ENCODE assay signal across 1 cellular context in the genomic region with DNA sequence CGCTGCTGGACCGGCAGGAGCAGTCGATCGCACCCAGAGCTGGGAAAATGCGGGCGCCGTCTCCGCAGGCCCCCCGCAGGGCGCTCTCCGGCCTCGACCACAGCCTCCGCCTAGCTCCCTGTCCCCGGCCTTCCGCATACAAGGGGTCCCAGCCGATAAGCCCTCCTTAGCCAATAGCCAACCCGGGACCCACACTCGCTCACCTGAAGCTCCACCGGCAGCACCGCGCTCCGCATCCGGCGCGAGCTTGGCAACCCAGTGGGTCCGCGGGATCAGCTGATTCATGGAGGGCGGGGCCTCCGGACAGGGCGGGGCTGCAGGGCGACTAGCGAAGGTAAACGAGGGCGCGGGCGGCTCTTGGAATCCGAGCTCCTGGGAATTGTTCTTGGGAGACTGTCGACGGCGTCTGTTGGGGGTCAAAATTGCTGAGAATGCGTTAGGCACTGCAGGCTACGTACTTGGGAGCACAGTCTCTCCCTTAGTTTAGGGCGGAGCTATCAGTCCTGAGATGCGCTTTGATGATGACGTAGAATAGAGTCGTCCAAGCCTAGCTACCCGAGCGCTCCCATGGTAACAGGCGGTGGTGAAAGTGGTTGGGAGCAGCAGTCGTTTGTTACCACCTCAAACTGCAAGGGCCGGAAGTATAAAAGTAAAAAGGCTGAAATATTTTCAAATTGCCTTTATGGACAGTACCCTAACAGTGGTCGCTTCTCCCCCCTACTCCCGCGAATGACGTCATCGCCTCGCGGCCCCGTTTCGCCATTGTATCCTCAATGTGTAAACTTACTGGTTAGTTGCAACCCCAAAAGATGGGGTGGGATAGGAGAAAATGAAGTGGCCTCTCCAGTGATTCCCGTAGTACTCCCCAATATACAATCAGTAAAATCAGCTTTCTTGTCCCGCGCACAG.
A peak's percentile ranks its signal among the peaks of the same experiment; 100 is the strongest.
TF ChIP-seq lines count a peak whose summit lies in the region.

Gene ALS2 (minus strand): TSS at position 260 of the 909 bp plus-strand sequence. CDS start 12,048 bp downstream, outside the sequence.

TF ChIP-seq in HepG2, 621 proteins besides CTCF, POLR2A, EP300 and RAD21 (continued from another document and continues in another):
- TF ChIP-seq, protein P1, sequence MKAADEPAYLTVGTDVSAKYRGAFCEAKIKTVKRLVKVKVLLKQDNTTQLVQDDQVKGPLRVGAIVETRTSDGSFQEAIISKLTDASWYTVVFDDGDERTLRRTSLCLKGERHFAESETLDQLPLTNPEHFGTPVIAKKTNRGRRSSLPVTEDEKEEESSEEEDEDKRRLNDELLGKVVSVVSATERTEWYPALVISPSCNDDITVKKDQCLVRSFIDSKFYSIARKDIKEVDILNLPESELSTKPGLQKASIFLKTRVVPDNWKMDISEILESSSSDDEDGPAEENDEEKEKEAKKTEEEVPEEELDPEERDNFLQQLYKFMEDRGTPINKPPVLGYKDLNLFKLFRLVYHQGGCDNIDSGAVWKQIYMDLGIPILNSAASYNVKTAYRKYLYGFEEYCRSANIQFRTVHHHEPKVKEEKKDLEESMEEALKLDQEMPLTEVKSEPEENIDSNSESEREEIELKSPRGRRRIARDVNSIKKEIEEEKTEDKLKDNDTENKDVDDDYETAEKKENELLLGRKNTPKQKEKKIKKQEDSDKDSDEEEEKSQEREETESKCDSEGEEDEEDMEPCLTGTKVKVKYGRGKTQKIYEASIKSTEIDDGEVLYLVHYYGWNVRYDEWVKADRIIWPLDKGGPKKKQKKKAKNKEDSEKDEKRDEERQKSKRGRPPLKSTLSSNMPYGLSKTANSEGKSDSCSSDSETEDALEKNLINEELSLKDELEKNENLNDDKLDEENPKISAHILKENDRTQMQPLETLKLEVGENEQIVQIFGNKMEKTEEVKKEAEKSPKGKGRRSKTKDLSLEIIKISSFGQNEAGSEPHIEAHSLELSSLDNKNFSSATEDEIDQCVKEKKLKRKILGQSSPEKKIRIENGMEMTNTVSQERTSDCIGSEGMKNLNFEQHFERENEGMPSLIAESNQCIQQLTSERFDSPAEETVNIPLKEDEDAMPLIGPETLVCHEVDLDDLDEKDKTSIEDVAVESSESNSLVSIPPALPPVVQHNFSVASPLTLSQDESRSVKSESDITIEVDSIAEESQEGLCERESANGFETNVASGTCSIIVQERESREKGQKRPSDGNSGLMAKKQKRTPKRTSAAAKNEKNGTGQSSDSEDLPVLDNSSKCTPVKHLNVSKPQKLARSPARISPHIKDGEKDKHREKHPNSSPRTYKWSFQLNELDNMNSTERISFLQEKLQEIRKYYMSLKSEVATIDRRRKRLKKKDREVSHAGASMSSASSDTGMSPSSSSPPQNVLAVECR (CRISPR knock-in tag; IDR thresholded peaks at IDR 0.05; ENCODE audit: borderline replicate concordance), result peak; percentile 95
- TF ChIP-seq IKZF4 (CRISPR knock-in tag; IDR thresholded peaks at IDR 0.05; ENCODE audit: borderline replicate concordance, low read depth, not compliant biosample characterization) (peak; percentile 79), HOXD1 (CRISPR knock-in tag; IDR thresholded peaks at IDR 0.05) (peak; percentile 71; the same call in 1 of the 2 replicates), ZMYM2 (CRISPR knock-in tag; IDR thresholded peaks at IDR 0.05) (no peak), NCOA1 (CRISPR knock-in tag; IDR thresholded peaks at IDR 0.05) (peak; percentile 80; the same call in 1 of the 2 replicates), SMAD1 (CRISPR knock-in tag; IDR thresholded peaks at IDR 0.05; ENCODE audit: borderline replicate concordance, low read depth) (no peak), ARNT (IDR thresholded peaks at IDR 0.05) (no peak), ZNF3 (CRISPR knock-in tag; IDR thresholded peaks at IDR 0.05) (no peak), ETV6 (CRISPR knock-in tag; conservative IDR thresholded peaks at IDR 0.05) (no peak), ZNF382 (CRISPR knock-in tag; IDR thresholded peaks at IDR 0.05; ENCODE audit: borderline replicate concordance) (no peak), ZNF773 (CRISPR knock-in tag; IDR thresholded peaks at IDR 0.05; ENCODE audit: borderline replicate concordance) (0 out of 2 replicates have a peak, but pooled peaks have one; percentile 19), GLMP (CRISPR knock-in tag; IDR thresholded peaks at IDR 0.05; ENCODE audit: borderline replicate concordance) (no peak), SNAI1 (CRISPR knock-in tag; IDR thresholded peaks at IDR 0.05; ENCODE audit: borderline replicate concordance) (peak; percentile 77; the same call in 1 of the 2 replicates), ZNF770 (CRISPR knock-in tag; IDR thresholded peaks at IDR 0.05) (peak; percentile 79), KDM5A (IDR thresholded peaks at IDR 0.05; ENCODE audit: borderline replicate concordance, low read length) (peak; percentile 83), PCBP1 (IDR thresholded peaks at IDR 0.05; ENCODE audit: borderline replicate concordance, low read depth, low read length) (no peak; the same call in 1 of the 2 replicates), MTA1 (CRISPR knock-in tag; IDR thresholded peaks at IDR 0.05; ENCODE audit: borderline replicate concordance) (peak; percentile 94), ZNF777 (CRISPR knock-in tag; IDR thresholded peaks at IDR 0.05) (peak; percentile 47), NR3C1 (CRISPR knock-in tag; IDR thresholded peaks at IDR 0.05) (no peak), TBP (CRISPR knock-in tag; IDR thresholded peaks at IDR 0.05) (no peak), ZC3H13 (CRISPR knock-in tag; IDR thresholded peaks at IDR 0.05) (peak; percentile 26; the same call in 1 of the 2 replicates), PHF8 (CRISPR knock-in tag; IDR thresholded peaks at IDR 0.05) (peak; percentile 93), ISL2 (CRISPR knock-in tag; IDR thresholded peaks at IDR 0.05) (peak; percentile 66), ZSCAN22 (CRISPR knock-in tag; IDR thresholded peaks at IDR 0.05) (no peak; the same call in 1 of the 2 replicates), HHEX (CRISPR knock-in tag; IDR thresholded peaks at IDR 0.05) (0 out of 2 replicates have a peak, but pooled peaks have one; percentile 53), KDM5B (CRISPR knock-in tag; IDR thresholded peaks at IDR 0.05; ENCODE audit: borderline replicate concordance) (peak; percentile 80; the same call in 1 of the 2 replicates), ZNF660 (CRISPR knock-in tag; IDR thresholded peaks at IDR 0.05; ENCODE audit: borderline replicate concordance, low read depth) (no peak), RARA (CRISPR knock-in tag; IDR thresholded peaks at IDR 0.05) (peak; percentile 32; the same call in 1 of the 2 replicates), NFE2L2 (IDR thresholded peaks at IDR 0.05; ENCODE audit: low read length) (no peak), HES4 (CRISPR knock-in tag; IDR thresholded peaks at IDR 0.05; ENCODE audit: borderline replicate concordance) (peak; percentile 79; the same call in 1 of the 2 replicates), SOX13 (IDR thresholded peaks at IDR 0.05) (no peak), SOX13 (CRISPR knock-in tag; conservative IDR thresholded peaks at IDR 0.05 in 1 of 2, IDR thresholded peaks at IDR 0.05 in 1 of 2) (peak in 1 of 2 experiments; percentile 74; a peak in 2 of 4 replicates), SRSF4 (IDR thresholded peaks at IDR 0.05; ENCODE audit: low read depth, low read length, poor library complexity, severe bottlenecking) (no peak), PATZ1 (CRISPR knock-in tag; IDR thresholded peaks at IDR 0.05) (peak; percentile 75), PCBP2 (optimal IDR thresholded peaks at IDR 0.05; ENCODE audit: low read depth, low read length, poor library complexity, severe bottlenecking) (no peak), RARG (CRISPR knock-in tag; IDR thresholded peaks at IDR 0.05; ENCODE audit: low read depth) (0 out of 2 replicates have a peak, but pooled peaks have one; percentile 48), ZNF605 (CRISPR knock-in tag; IDR thresholded peaks at IDR 0.05) (peak; percentile 73; the same call in 1 of the 2 replicates), ELF3 (CRISPR knock-in tag; IDR thresholded peaks at IDR 0.05) (peak; percentile 76; the same call in 1 of the 2 replicates), ZFP36L2 (CRISPR knock-in tag; IDR thresholded peaks at IDR 0.05) (no peak)
- TF ChIP-seq, protein P2, sequence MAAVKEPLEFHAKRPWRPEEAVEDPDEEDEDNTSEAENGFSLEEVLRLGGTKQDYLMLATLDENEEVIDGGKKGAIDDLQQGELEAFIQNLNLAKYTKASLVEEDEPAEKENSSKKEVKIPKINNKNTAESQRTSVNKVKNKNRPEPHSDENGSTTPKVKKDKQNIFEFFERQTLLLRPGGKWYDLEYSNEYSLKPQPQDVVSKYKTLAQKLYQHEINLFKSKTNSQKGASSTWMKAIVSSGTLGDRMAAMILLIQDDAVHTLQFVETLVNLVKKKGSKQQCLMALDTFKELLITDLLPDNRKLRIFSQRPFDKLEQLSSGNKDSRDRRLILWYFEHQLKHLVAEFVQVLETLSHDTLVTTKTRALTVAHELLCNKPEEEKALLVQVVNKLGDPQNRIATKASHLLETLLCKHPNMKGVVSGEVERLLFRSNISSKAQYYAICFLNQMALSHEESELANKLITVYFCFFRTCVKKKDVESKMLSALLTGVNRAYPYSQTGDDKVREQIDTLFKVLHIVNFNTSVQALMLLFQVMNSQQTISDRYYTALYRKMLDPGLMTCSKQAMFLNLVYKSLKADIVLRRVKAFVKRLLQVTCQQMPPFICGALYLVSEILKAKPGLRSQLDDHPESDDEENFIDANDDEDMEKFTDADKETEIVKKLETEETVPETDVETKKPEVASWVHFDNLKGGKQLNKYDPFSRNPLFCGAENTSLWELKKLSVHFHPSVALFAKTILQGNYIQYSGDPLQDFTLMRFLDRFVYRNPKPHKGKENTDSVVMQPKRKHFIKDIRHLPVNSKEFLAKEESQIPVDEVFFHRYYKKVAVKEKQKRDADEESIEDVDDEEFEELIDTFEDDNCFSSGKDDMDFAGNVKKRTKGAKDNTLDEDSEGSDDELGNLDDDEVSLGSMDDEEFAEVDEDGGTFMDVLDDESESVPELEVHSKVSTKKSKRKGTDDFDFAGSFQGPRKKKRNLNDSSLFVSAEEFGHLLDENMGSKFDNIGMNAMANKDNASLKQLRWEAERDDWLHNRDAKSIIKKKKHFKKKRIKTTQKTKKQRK (IDR thresholded peaks at IDR 0.05; ENCODE audit: low read length), result no peak
- TF ChIP-seq, protein P3, sequence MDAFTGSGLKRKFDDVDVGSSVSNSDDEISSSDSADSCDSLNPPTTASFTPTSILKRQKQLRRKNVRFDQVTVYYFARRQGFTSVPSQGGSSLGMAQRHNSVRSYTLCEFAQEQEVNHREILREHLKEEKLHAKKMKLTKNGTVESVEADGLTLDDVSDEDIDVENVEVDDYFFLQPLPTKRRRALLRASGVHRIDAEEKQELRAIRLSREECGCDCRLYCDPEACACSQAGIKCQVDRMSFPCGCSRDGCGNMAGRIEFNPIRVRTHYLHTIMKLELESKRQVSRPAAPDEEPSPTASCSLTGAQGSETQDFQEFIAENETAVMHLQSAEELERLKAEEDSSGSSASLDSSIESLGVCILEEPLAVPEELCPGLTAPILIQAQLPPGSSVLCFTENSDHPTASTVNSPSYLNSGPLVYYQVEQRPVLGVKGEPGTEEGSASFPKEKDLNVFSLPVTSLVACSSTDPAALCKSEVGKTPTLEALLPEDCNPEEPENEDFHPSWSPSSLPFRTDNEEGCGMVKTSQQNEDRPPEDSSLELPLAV (CRISPR knock-in tag; conservative IDR thresholded peaks at IDR 0.05; ENCODE audit: low read depth), result no peak
